ENCODE assay signal across 8 cellular contexts in the genomic region with DNA sequence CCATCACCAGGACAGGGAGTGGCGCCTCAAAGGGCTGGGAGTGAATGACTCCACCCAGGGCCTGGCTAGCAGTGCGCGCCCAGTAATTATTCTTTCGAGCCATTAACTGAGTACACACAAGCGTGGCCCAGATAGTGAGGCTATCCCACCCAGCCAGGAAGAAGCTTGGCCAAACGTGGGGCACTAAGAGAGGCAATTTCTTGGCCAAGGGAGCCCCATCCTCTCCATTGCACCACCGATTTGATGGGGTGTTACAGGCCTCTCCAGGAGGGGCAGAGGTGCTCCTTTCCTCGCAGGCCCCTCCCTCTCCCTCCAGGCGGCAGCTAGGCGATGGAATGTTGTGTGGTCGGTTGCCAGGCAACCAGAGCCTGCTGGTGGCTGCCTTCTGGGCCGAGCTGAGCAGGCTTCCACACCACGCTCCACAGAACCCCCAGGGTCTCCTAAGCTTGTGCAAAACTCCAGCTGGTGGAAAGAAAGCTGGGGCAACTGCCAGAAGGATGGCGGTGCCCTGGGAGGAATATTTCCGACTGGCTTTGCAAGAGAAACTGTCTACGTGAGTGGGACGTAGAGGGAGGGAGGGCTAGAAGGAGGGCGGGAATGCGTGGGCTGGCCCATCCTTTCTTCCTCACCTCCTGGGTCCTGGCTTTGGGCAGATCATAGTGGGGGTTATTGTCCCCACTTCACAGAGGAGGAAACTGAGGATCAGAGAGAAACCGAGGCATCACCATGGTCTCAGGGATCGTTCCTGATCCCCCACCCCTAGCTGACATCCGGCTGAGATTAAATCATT. TPM values are rescaled to one million over a fixed set of nuclear protein-coding genes. Genes with fewer than 3 reads are reported as not detected.
DNase-seq lines count a peak whose midpoint lies in the region; ATAC-seq and TF ChIP-seq lines count a peak whose summit lies in the region.

Gene CFAP73, plus strand, starts transcription at position 364 of the 790 bp plus-strand sequence. Its CDS starts 134 bp downstream, at position 498.

- H3K36me3 Mint-ChIP-seq in HFFc6 (ENCODE audit: low read depth) = no peaks in the 10 kb centered on the region

- H3K27me3 Mint-ChIP-seq in HFFc6 (ENCODE audit: insufficient read depth) = peaks cover 26% of the 10 kb centered on the region

- peak within 1 kb of the TSS; percentile 25 for H3K4me3 ChIP-seq in AG04449 (ENCODE audit: low read depth, low read length)
- no peak within 1 kb of the TSS for H3K4me3 ChIP-seq in PC-3 (ENCODE audit: low read length)

- intact Hi-C loops in PC-3 (cut with micrococcal nuclease) = loop anchor here (10.0 kb wide), 1 partner anchor 55 kb away; no protein-coding TSS in a partner anchor

- H3K36me3 ChIP-seq in PC-3 (ENCODE audit: low read depth, low read length) = no peaks in the 10 kb centered on the region

- DNase-seq in AG04449 (ENCODE audit: low read depth, low spot score) = peak; percentile 42
- peak; percentile 88 for DNase-seq in HFFc6
- peak; percentile 56 for DNase-seq in PC-3
- peak; percentile 96 for DNase-seq in ecto neural progenitor cell (ENCODE audit: low spot score)
- peak; percentile 54 for DNase-seq in medulla oblongata (ENCODE audit: extremely low spot score)
- no peak for DNase-seq in activated CD8-positive, alpha-beta memory T cell treated with anti-CD3 and anti-CD28 coated beads for 24 hours
- no peak for DNase-seq in mesenteric fat pad (ENCODE audit: low spot score)

- BruUV-seq in PC-3 (replicated peaks; lab: Mats Ljungman, UMichigan) = no TSS peak

- no peaks in the 10 kb centered on the region for H3K9me3 ChIP-seq in PC-3 (ENCODE audit: low read length)

- H3K4me2 ChIP-seq in PC-3 (ENCODE audit: low read length) = no peak within 1 kb of the TSS

- no peaks in the 10 kb centered on the region for H3F3A ChIP-seq in PC-3 (ENCODE audit: low read length, unreplicated experiment)

- no peaks in the 10 kb centered on the region for H3K9me3 Mint-ChIP-seq in HFFc6

- H3K4me1 ChIP-seq in PC-3 (ENCODE audit: insufficient read depth, low read length) = peaks cover 7% of the 10 kb centered on the region; the same call in 1 of the 2 replicates

- H3K9ac ChIP-seq in PC-3 (ENCODE audit: low read length) = no peak within 1 kb of the TSS

- no peaks in the 10 kb centered on the region for H4K20me1 ChIP-seq in PC-3 (ENCODE audit: low read length)

- POLR2A ChIA-PET in AG04449 (lab: Yijun Ruan, JAX) = no interaction called here
- POLR2A ChIA-PET in PC-3 (lab: Charles Lee; ENCODE audit: unreplicated experiment) = no interaction called here

- peak within 1 kb of the TSS; percentile 84 for H3K27ac Mint-ChIP-seq in HFFc6

- no peaks in the 10 kb centered on the region for H3K27me3 ChIP-seq in PC-3 (ENCODE audit: low read length)

- H3K9me2 ChIP-seq in PC-3 (replicated peaks; ENCODE audit: low read length) = no peaks in the 10 kb centered on the region

- no peaks in the 10 kb centered on the region for H3K79me2 ChIP-seq in PC-3 (ENCODE audit: low read length)

- CTCF ChIA-PET in AG04449 (lab: Yijun Ruan, JAX) (interaction anchor here (0.9 to 7.8 kb wide), 5 partner anchors 12 to 101 kb away, joined by 3 to 86 read pairs (median 4); no protein-coding TSS in a partner anchor), PC-3 (lab: Charles Lee) (no interaction called here)

- TF ChIP-seq CTCF in AG04449 (IDR thresholded peaks at IDR 0.05; ENCODE audit: insufficient read depth, low read length, missing control alignments) (no peak), HFFc6 (IDR thresholded peaks at IDR 0.05) (no peak), PC-3 (conservative IDR thresholded peaks at IDR 0.05; ENCODE audit: low read depth, low read length) (no peak)

- ATAC-seq in PC-3 (peak; percentile 21; the same call in 1 of the 2 replicates), HG03521 (IDR thresholded peaks at IDR 0.05; ENCODE audit: unreplicated experiment) (no peak)

- H3K4me3 Mint-ChIP-seq in HFFc6 = peak within 1 kb of the TSS; percentile 79

- no peak within 1 kb of the TSS for H2AFZ ChIP-seq in PC-3 (ENCODE audit: low read length)

- H3K4me1 Mint-ChIP-seq in HFFc6 (ENCODE audit: low read depth) = peaks cover 24% of the 10 kb centered on the region

- no peak within 1 kb of the TSS for H3K27ac ChIP-seq in PC-3 (ENCODE audit: low read length)

RNA-seq across cellular contexts. Expression of gene CFAP73, which starts in this region (rescaled TPM):
- total RNA-seq in HFFc6 (2021; fragmentation: NEBNext Ultra II Directional; extraction: Animal tissue kit (Norgen Biotek cat#: 25700)) = under 1 TPM in 1 of 6 experiments, not detected in 5; 0.17 TPM
- total RNA-seq in PC-3 (2014; rRNA removed) (not detected in 2 replicates), mesenteric fat pad (not detected)

Comparison
In these comparisons a context has a peak if more than half of its experiments do, and no peak if none do; other contexts are left out.
1. Peak in DNase-seq in HFFc6; RNA of the gene not detected or under 1 TPM.
2. Peak in DNase-seq and ATAC-seq in PC-3; RNA of the gene not detected or under 1 TPM.
3. DNase-seq: peak in AG04449 (single experiment), ecto neural progenitor cell (single experiment) and medulla oblongata (single experiment); none in activated CD8-positive, alpha-beta memory T cell treated with anti-CD3 and anti-CD28 coated beads for 24 hours (single experiment) and mesenteric fat pad (single experiment).